ENCODE assay signal across 18 cellular contexts in the genomic region with DNA sequence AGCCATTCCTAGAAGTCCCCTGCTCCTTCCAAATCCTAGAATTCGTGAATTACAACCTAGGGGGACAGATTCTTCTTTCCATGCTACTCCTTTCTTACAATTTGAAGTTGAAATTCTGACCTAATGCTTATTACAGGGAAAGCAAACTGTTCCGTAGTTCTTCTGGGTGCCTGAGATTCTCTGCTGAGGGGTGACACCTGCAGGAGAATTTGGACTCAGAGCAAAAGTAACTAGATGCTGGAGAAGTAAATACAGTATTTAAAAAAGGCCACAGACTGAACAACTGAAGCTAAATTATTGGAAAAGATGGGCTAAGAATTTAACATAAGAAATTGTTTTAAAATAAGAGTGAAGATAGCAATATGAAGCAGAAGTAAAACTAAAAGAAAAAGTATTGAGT. TPM values are rescaled to one million over a fixed set of nuclear protein-coding genes. Genes with fewer than 3 reads are reported as not detected.
DNase-seq lines count a peak whose midpoint lies in the region; ATAC-seq and TF ChIP-seq lines count a peak whose summit lies in the region.
"Had no signal": no experiment of that assay in that cellular context is flagged by ENCODE, and none has a peak within 500 bp of the region (broad histone marks: within the 10 kb centered on the region; RNA-seq: fewer than 3 reads in every experiment).

No MANE protein-coding gene starts in this region.

- TF ChIP-seq CTCF in left ventricle myocardium inferior (IDR thresholded peaks at IDR 0.05; ENCODE audit: borderline replicate concordance) (peak; percentile 50), right atrium auricular region (IDR thresholded peaks at IDR 0.05) (peak in 1 of 2 donors; percentile 36)

- DNase-seq in left ventricle myocardium inferior (no peak), right atrium auricular region (ENCODE audit: low spot score) (no peak), T-cell (no peak), globus pallidus (ENCODE audit: low spot score) (peak; percentile 12), GDM1 (lab: John Stamatoyannopoulos, UW) (no peak), EL (no peak)
- no peak for DNase-seq in activated CD4-positive, alpha-beta T cell treated with anti-CD3 and anti-CD28 coated beads, Interleukin-2, amount 10 ng/mL, durations not matched to agents 7 days and 5 days
- DNase-seq: activated CD4-positive, alpha-beta T cell treated with anti-CD3 and anti-CD28 coated beads, Interleukin-2, amount 50 U/mL, for 1 hour; activated T-cell treated with anti-CD3 and anti-CD28 coated beads, Interleukin-2, amount 50 U/mL, for 4 hours; aorta; dermis blood vessel endothelial cell; H7; mammary epithelial cell; NCI-H1048; SIG-M5; stimulated activated CD4-positive, alpha-beta T cell treated with anti-CD3 and anti-CD28 coated beads, Interleukin-4, amount 100 ng/mL, for 4 hours had no signal

- H3K9me3 Mint-ChIP-seq in T-cell: peaks cover 6 to 12% (median 8%) of the 10 kb centered on the region in 3 donors
- H3K9me3 Mint-ChIP-seq in stimulated activated memory B cell treated with anti-CD40 and anti-IgM and Interleukin-4, amounts not matched to agents 10 μg/mL and 1 μg/mL and 100 μg/mL, for 72 hours: peaks cover 18% of the 10 kb centered on the region
- H3K9me3 Mint-ChIP-seq in activated CD4-positive, alpha-beta T cell treated with anti-CD3 and anti-CD28 coated beads, Interleukin-2, amount 10 ng/mL, durations not matched to agents 7 days and 5 days: peaks cover 10% of the 10 kb centered on the region

- peaks cover 14 to 17% (median 14%) of the 10 kb centered on the region in 3 donors for H3K4me1 Mint-ChIP-seq in T-cell
- no peaks in the 10 kb centered on the region for H3K4me1 Mint-ChIP-seq in stimulated activated memory B cell treated with anti-CD40 and anti-IgM and Interleukin-4, amounts not matched to agents 10 μg/mL and 1 μg/mL and 100 μg/mL, for 72 hours
- peaks cover 10% of the 10 kb centered on the region for H3K4me1 Mint-ChIP-seq in activated CD4-positive, alpha-beta T cell treated with anti-CD3 and anti-CD28 coated beads, Interleukin-2, amount 10 ng/mL, durations not matched to agents 7 days and 5 days

- POLR2A ChIA-PET in T-cell (lab: Charles Lee): no interaction called here
- POLR2A ChIA-PET in activated CD4-positive, alpha-beta T cell treated with anti-CD3 and anti-CD28 coated beads, Interleukin-2, amount 10 ng/mL, durations not matched to agents 7 days and 5 days (lab: Charles Lee): no interaction called here

- ATAC-seq in T-cell (replicated peaks in 1 of 4): no peak
- ATAC-seq in stimulated activated memory B cell treated with anti-CD40 and anti-IgM and Interleukin-4, amounts not matched to agents 10 μg/mL and 1 μg/mL and 100 μg/mL, for 72 hours: no peak
- ATAC-seq: activated T-cell treated with anti-CD3 and anti-CD28 coated beads, Interleukin-2, amount 50 U/mL, for 4 hours had no signal

- no peaks in the 10 kb centered on the region for H3K27me3 Mint-ChIP-seq in T-cell
- H3K27me3 Mint-ChIP-seq in stimulated activated memory B cell treated with anti-CD40 and anti-IgM and Interleukin-4, amounts not matched to agents 10 μg/mL and 1 μg/mL and 100 μg/mL, for 72 hours: no peaks in the 10 kb centered on the region
- H3K27me3 Mint-ChIP-seq in activated CD4-positive, alpha-beta T cell treated with anti-CD3 and anti-CD28 coated beads, Interleukin-2, amount 10 ng/mL, durations not matched to agents 7 days and 5 days: no peaks in the 10 kb centered on the region

- no peaks in the 10 kb centered on the region for H3K27me3 ChIP-seq in left ventricle myocardium inferior (ENCODE audit: low read depth)
- no peaks in the 10 kb centered on the region for H3K27me3 ChIP-seq in right atrium auricular region

- H3K27ac Mint-ChIP-seq in T-cell: peak overlapping the region; percentile 9 to 18
- peak overlapping the region; percentile 20 for H3K27ac Mint-ChIP-seq in stimulated activated memory B cell treated with anti-CD40 and anti-IgM and Interleukin-4, amounts not matched to agents 10 μg/mL and 1 μg/mL and 100 μg/mL, for 72 hours
- no peak overlapping the region for H3K27ac Mint-ChIP-seq in activated CD4-positive, alpha-beta T cell treated with anti-CD3 and anti-CD28 coated beads, Interleukin-2, amount 10 ng/mL, durations not matched to agents 7 days and 5 days
- H3K27ac Mint-ChIP-seq: T-helper 2 cell treated with Interferon-gamma antibody and Interleukin-4, amounts not matched to agents 5 μg/mL and 100 μg/mL, for 36 hours had no signal

- intact Hi-C loops in left ventricle myocardium inferior (cut with micrococcal nuclease): no loop called here

- peaks cover 44% of the 10 kb centered on the region for H3K36me3 Mint-ChIP-seq in T-cell
- peaks cover 74% of the 10 kb centered on the region for H3K36me3 Mint-ChIP-seq in stimulated activated memory B cell treated with anti-CD40 and anti-IgM and Interleukin-4, amounts not matched to agents 10 μg/mL and 1 μg/mL and 100 μg/mL, for 72 hours
- H3K36me3 Mint-ChIP-seq in activated CD4-positive, alpha-beta T cell treated with anti-CD3 and anti-CD28 coated beads, Interleukin-2, amount 10 ng/mL, durations not matched to agents 7 days and 5 days (ENCODE audit: low read depth): peaks cover 60% of the 10 kb centered on the region

- H3K4me1 ChIP-seq in left ventricle myocardium inferior: peaks cover 3% of the 10 kb centered on the region
- H3K4me1 ChIP-seq in right atrium auricular region: no peaks in the 10 kb centered on the region

- H3K36me3 ChIP-seq in left ventricle myocardium inferior (peaks cover 39% of the 10 kb centered on the region), right atrium auricular region (peaks cover 25% of the 10 kb centered on the region)

- H3K4me3 Mint-ChIP-seq in T-cell: no peak overlapping the region
- no peak overlapping the region for H3K4me3 Mint-ChIP-seq in stimulated activated memory B cell treated with anti-CD40 and anti-IgM and Interleukin-4, amounts not matched to agents 10 μg/mL and 1 μg/mL and 100 μg/mL, for 72 hours
- no peak overlapping the region for H3K4me3 Mint-ChIP-seq in activated CD4-positive, alpha-beta T cell treated with anti-CD3 and anti-CD28 coated beads, Interleukin-2, amount 10 ng/mL, durations not matched to agents 7 days and 5 days
- H3K4me3 Mint-ChIP-seq: activated T-cell treated with anti-CD3 and anti-CD28 coated beads, Interleukin-2, amount 50 U/mL, for 4 hours; T-helper 2 cell treated with Interferon-gamma antibody and Interleukin-4, amounts not matched to agents 5 μg/mL and 100 μg/mL, for 36 hours had no signal

- peaks cover 13% of the 10 kb centered on the region for H3K9me3 ChIP-seq in left ventricle myocardium inferior (replicated peaks)
- H3K9me3 ChIP-seq in right atrium auricular region: peaks cover 0 to 6% of the 10 kb centered on the region in 2 donors

- H3K27ac ChIP-seq in left ventricle myocardium inferior (replicated peaks) (no peak overlapping the region), right atrium auricular region (no peak overlapping the region)

- CTCF ChIA-PET in T-cell (lab: Charles Lee): no interaction called here
- CTCF ChIA-PET in activated CD4-positive, alpha-beta T cell treated with anti-CD3 and anti-CD28 coated beads, Interleukin-2, amount 10 ng/mL, durations not matched to agents 7 days and 5 days (lab: Charles Lee): interaction anchor here (0.5 to 1.7 kb wide), 2 partner anchors 16 to 285 kb away, joined by 3 read pairs; no protein-coding TSS in a partner anchor

- H3K4me3 ChIP-seq in left ventricle myocardium inferior (no peak overlapping the region), right atrium auricular region (no peak overlapping the region)

RNA-seq across cellular contexts. Expression of gene ACAD9, which starts 37.9 kb away (rescaled TPM):
- total RNA-seq in left ventricle myocardium inferior (35.9 TPM), right atrium auricular region (10 to 100 TPM; 27.6 to 34.3 TPM), T-cell (10 to 100 TPM; 45.1 to 91.5 (median 54.3) TPM)
- total RNA-seq in activated CD4-positive, alpha-beta T cell treated with anti-CD3 and anti-CD28 coated beads, Interleukin-2, amount 10 ng/mL, durations not matched to agents 7 days and 5 days: 10 to 100 TPM; 74.7 to 77.4 TPM
